Comparison of ENCODE assay signal across 9 cellular contexts in the genomic region with DNA sequence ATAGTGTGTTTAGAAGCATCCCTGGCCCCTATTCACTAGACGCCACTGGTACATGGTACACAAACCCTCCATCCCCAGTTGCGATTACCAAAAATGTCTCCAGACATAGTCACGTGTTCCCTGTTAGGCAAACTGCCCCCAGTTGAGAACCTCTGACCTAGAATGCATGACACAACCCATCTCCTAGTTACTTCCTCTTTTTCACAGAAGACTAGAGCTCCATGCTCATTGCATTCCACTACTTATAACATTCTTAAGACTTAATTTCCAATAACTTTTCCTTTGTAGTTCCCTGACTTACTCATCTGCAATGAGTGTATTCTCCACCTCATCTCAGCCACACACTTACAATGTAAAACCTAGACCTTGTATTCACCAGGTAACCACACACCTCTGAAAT.
DNase-seq lines count a peak whose midpoint lies in the region; ATAC-seq and TF ChIP-seq lines count a peak whose summit lies in the region.
"Had no signal": no experiment of that assay in that cellular context is flagged by ENCODE, and none has a peak within 500 bp of the region (broad histone marks: within the 10 kb centered on the region; RNA-seq: fewer than 3 reads in every experiment).

No MANE protein-coding gene starts in this region.

- ATAC-seq in GM19438 (IDR thresholded peaks at IDR 0.05; ENCODE audit: low read depth, unreplicated experiment) (peak; percentile 45), HG03097 (IDR thresholded peaks at IDR 0.05; ENCODE audit: low FRiP score, unreplicated experiment) (peak; percentile 32), natural killer cell (no peak), SK-N-SH treated with all-trans-retinoic acid at 6 μM for 48 hours (no peak)

- H3K27me3 Mint-ChIP-seq in natural killer cell (ENCODE audit: low read depth in 2 of 2), result no peaks in the 10 kb centered on the region

- intact Hi-C loops in natural killer cell (cut with micrococcal nuclease), result no loop called here

- no peak overlapping the region for H3K4me3 Mint-ChIP-seq in natural killer cell

- H3K36me3 Mint-ChIP-seq in natural killer cell, result no peaks in the 10 kb centered on the region

- no peaks in the 10 kb centered on the region for H3K9me3 Mint-ChIP-seq in natural killer cell

- DNase-seq in EL (peak; percentile 13), SIG-M5 (lab: John Stamatoyannopoulos, UW) (peak; percentile 74), DMS114 treated with DMSO at 0.1 percent for 48 hours (lab: John Stamatoyannopoulos, UW; ENCODE audit: unreplicated experiment) (no peak), natural killer cell (no peak), hippocampal formation (lab: John Stamatoyannopoulos, UW) (no peak)
- DNase-seq: colonic mucosa had no signal

- H3K27ac Mint-ChIP-seq in natural killer cell, result no peak overlapping the region

- peaks cover 20 to 22% of the 10 kb centered on the region in 2 donors for H3K4me1 Mint-ChIP-seq in natural killer cell

- no peak for TF ChIP-seq CTCF in natural killer cell (IDR thresholded peaks at IDR 0.05)

TF ChIP-seq in SK-N-SH treated with all-trans-retinoic acid at 6 μM for 48 hours, 23 proteins besides CTCF, POLR2A, EP300 and RAD21:
- TF ChIP-seq TCF4 (CRISPR knock-in tag; IDR thresholded peaks at IDR 0.05; ENCODE audit: borderline replicate concordance) (no peak), OSR1 (CRISPR knock-in tag; IDR thresholded peaks at IDR 0.05) (no peak), TOX (CRISPR knock-in tag; IDR thresholded peaks at IDR 0.05; ENCODE audit: borderline replicate concordance) (no peak), ZNF70 (CRISPR knock-in tag; IDR thresholded peaks at IDR 0.05) (no peak), ZFP3 (CRISPR knock-in tag; IDR thresholded peaks at IDR 0.05) (no peak), ZNF565 (CRISPR knock-in tag; conservative IDR thresholded peaks at IDR 0.05; ENCODE audit: low read depth) (no peak), ARNTL (CRISPR knock-in tag; IDR thresholded peaks at IDR 0.05; ENCODE audit: borderline replicate concordance, low read depth) (no peak), CSDC2 (CRISPR knock-in tag; IDR thresholded peaks at IDR 0.05) (no peak), BACH2 (CRISPR knock-in tag; IDR thresholded peaks at IDR 0.05; ENCODE audit: borderline replicate concordance) (no peak)
- TF ChIP-seq, protein P1, sequence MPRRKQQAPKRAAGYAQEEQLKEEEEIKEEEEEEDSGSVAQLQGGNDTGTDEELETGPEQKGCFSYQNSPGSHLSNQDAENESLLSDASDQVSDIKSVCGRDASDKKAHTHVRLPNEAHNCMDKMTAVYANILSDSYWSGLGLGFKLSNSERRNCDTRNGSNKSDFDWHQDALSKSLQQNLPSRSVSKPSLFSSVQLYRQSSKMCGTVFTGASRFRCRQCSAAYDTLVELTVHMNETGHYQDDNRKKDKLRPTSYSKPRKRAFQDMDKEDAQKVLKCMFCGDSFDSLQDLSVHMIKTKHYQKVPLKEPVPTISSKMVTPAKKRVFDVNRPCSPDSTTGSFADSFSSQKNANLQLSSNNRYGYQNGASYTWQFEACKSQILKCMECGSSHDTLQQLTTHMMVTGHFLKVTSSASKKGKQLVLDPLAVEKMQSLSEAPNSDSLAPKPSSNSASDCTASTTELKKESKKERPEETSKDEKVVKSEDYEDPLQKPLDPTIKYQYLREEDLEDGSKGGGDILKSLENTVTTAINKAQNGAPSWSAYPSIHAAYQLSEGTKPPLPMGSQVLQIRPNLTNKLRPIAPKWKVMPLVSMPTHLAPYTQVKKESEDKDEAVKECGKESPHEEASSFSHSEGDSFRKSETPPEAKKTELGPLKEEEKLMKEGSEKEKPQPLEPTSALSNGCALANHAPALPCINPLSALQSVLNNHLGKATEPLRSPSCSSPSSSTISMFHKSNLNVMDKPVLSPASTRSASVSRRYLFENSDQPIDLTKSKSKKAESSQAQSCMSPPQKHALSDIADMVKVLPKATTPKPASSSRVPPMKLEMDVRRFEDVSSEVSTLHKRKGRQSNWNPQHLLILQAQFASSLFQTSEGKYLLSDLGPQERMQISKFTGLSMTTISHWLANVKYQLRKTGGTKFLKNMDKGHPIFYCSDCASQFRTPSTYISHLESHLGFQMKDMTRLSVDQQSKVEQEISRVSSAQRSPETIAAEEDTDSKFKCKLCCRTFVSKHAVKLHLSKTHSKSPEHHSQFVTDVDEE (CRISPR knock-in tag; IDR thresholded peaks at IDR 0.05), result no peak

Comparison
In these comparisons a context has a peak if more than half of its experiments do, and no peak if none do; other contexts are left out.
1. DNase-seq: peak in EL (single experiment) and SIG-M5 (single experiment); none in DMS114 treated with DMSO at 0.1 percent for 48 hours (single experiment), natural killer cell (single experiment) and hippocampal formation (0 of 2).
2. ATAC-seq: peak in GM19438 (single experiment) and HG03097 (single experiment); none in natural killer cell (0 of 3) and SK-N-SH treated with all-trans-retinoic acid at 6 μM for 48 hours (single experiment).